In the genomic region with DNA sequence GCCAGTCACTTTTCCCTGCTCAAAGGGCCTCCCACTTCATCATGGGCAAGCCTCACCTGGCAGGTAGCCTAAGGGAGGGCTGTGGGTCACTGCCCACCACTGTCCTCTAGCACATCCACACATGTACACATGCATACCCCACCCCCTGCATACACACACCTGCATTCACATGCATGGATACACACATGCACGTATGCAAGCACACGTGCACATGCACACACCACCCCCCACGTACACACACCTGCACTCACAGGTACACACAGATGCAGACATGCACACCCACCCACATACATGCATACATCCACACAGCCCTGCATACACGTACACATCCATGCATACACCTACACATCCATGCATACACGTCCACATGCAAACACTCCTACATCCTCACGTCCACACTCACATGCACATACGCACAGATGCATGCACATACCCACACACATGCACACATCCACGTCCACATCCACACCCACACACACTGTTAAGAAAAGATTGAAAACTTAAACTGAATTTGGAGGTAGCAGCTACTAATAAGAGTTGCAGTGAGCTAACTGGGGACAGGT, we compare ENCODE assay signal across 26 cellular contexts. TPM values are rescaled to one million over a fixed set of nuclear protein-coding genes. Genes with fewer than 3 reads are reported as not detected.
"Had no signal": no experiment of that assay in that cellular context is flagged by ENCODE, and none has a peak within 500 bp of the region (broad histone marks: within the 10 kb centered on the region; RNA-seq: fewer than 3 reads in every experiment).

No MANE protein-coding gene starts in this region.

- FAIRE-seq: keratinocyte, small intestine had no signal

- H3K36me3 ChIP-seq: esophagus squamous epithelium, gastroesophageal sphincter, heart left ventricle, suprapubic skin, tibial nerve, vagina had no signal

- ATAC-seq: activated CD4-positive, alpha-beta T cell treated with anti-CD3 and anti-CD28 coated beads for 36 hours; activated T-cell treated with anti-CD3 and anti-CD28 coated beads, Interleukin-2, amount 50 U/mL, for 72 hours; gastroesophageal sphincter; heart left ventricle; left colon; sciatic nerve; stimulated activated effector memory CD8-positive, alpha-beta T cell treated with anti-CD3 and anti-CD28 coated beads, Interleukin-12 subunit alpha, Interleukin-12 subunit beta, amount 100 ng/mL, for 72 hours; stimulated activated naive CD8-positive, alpha-beta T cell treated with anti-CD3 and anti-CD28 coated beads, Interleukin-15, amount 100 ng/mL, for 72 hours had no signal

- H3K4me3 Mint-ChIP-seq: activated B cell treated with CpG ODN at 0.5 μM for 24 hours; activated CD4-positive, alpha-beta T cell treated with anti-CD3 and anti-CD28 coated beads for 36 hours; activated naive CD4-positive, alpha-beta T cell treated with anti-CD3 and anti-CD28 coated beads for 36 hours; activated T-cell treated with anti-CD3 and anti-CD28 coated beads, Interleukin-2, amount 50 U/mL, for 72 hours; memory B cell; stimulated activated effector memory CD8-positive, alpha-beta T cell treated with anti-CD3 and anti-CD28 coated beads, Interleukin-12 subunit alpha, Interleukin-12 subunit beta, amount 100 ng/mL, for 72 hours; stimulated activated naive CD8-positive, alpha-beta T cell treated with anti-CD3 and anti-CD28 coated beads, Interleukin-15, amount 100 ng/mL, for 72 hours had no signal

- H3K9me3 Mint-ChIP-seq: activated B cell treated with CpG ODN at 0.5 μM for 24 hours; activated naive CD4-positive, alpha-beta T cell treated with anti-CD3 and anti-CD28 coated beads for 36 hours; activated T-cell treated with anti-CD3 and anti-CD28 coated beads, Interleukin-2, amount 50 U/mL, for 72 hours; memory B cell; stimulated activated effector memory CD8-positive, alpha-beta T cell treated with anti-CD3 and anti-CD28 coated beads, Interleukin-12 subunit alpha, Interleukin-12 subunit beta, amount 100 ng/mL, for 72 hours; stimulated activated naive CD8-positive, alpha-beta T cell treated with anti-CD3 and anti-CD28 coated beads, Interleukin-15, amount 100 ng/mL, for 72 hours had no signal

- DNase-seq: activated B cell treated with CpG ODN at 0.5 μM for 24 hours; activated CD4-positive, alpha-beta T cell treated with anti-CD3 and anti-CD28 coated beads for 36 hours; activated CD4-positive, alpha-beta T cell treated with anti-CD3 and anti-CD28 coated beads, Interleukin-2, amount 50 U/mL, for 4 hours; activated effector memory CD4-positive, alpha-beta T cell treated with Interleukin-2 at 50 U/mL for 16 hours; activated naive CD4-positive, alpha-beta T cell treated with anti-CD3 and anti-CD28 coated beads for 36 hours; activated T-cell treated with anti-CD3 and anti-CD28 coated beads, Interleukin-2, amount 50 U/mL, for 72 hours; amygdala; cerebellar nuclear complex; esophagus squamous epithelium; heart left ventricle; left colon; occipital lobe; posterior cingulate gyrus; small intestine; stimulated activated CD4-positive, alpha-beta T cell treated with anti-CD3 and anti-CD28 coated beads, Interleukin-2, amount 100 ng/mL, for 24 hours; stimulated activated naive CD8-positive, alpha-beta T cell treated with anti-CD3 and anti-CD28 coated beads, Interleukin-15, amount 100 ng/mL, for 72 hours had no signal

- H3K27me3 ChIP-seq: gastroesophageal sphincter, vagina had no signal

- H3K27ac ChIP-seq: coronary artery, esophagus squamous epithelium, gastroesophageal sphincter, heart left ventricle, suprapubic skin, tibial nerve, vagina had no signal

- H3K36me3 Mint-ChIP-seq: memory B cell had no signal

- H3K9me3 ChIP-seq: esophagus squamous epithelium, gastroesophageal sphincter, heart left ventricle, suprapubic skin, tibial nerve, vagina had no signal

- H3K4me3 ChIP-seq: coronary artery, esophagus squamous epithelium, gastroesophageal sphincter, heart left ventricle, suprapubic skin, tibial nerve, vagina had no signal

- H3K27ac Mint-ChIP-seq: activated B cell treated with CpG ODN at 0.5 μM for 24 hours; activated CD4-positive, alpha-beta T cell treated with anti-CD3 and anti-CD28 coated beads for 36 hours; activated naive CD4-positive, alpha-beta T cell treated with anti-CD3 and anti-CD28 coated beads for 36 hours; activated T-cell treated with anti-CD3 and anti-CD28 coated beads, Interleukin-2, amount 50 U/mL, for 72 hours; memory B cell; stimulated activated effector memory CD8-positive, alpha-beta T cell treated with anti-CD3 and anti-CD28 coated beads, Interleukin-12 subunit alpha, Interleukin-12 subunit beta, amount 100 ng/mL, for 72 hours; stimulated activated naive CD8-positive, alpha-beta T cell treated with anti-CD3 and anti-CD28 coated beads, Interleukin-15, amount 100 ng/mL, for 72 hours had no signal

RNA-seq across cellular contexts. Expression of a gene that starts 50.0 kb away (rescaled TPM):
- total RNA-seq: myocyte had no signal
